1 cellular context compared by ENCODE assay signal in the genomic region with DNA sequence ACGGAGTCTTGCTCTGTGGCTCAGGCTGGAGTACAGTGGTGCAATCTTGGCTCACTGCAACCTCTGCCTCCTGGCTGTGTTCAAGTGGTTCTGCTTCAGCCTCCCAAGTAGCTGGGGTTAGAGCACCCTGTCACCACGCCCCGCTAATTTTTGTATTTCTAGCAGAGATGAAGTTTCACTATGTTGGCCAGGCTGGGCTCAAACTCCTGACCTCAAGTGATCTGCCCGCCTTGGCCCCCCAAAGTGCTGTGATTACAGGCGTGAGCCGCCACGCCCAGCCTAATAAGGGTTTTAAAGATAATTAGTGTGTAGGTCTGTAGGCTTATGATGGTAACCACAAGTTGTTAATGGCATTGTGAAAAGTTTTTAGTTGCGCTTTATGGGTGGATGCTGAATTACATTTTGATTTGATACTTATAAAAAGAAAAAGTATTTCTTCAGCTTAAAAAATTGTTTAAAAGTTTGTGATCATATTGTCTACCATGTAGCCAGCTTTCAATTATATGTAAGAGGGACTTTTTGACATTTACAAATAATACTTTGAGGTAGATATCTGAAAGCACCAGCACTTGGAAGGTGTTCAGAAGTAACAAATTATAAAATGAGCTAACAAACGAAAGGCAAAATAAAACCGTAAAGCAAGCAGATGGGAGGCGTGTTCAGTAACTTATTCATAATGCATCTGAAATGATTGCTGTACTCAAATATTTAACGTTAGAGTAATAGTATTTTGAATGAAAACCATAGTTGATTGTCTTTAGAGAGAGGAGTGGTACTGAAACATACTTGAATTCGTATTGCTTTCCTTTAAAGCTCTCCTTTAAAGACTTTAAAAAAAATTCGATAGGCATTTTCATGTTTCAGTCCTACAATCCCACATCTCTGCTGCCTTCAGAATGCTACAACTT.
TF ChIP-seq lines count a peak whose summit lies in the region.

No MANE protein-coding gene starts in this region.

TF ChIP-seq in GM23338, 12 proteins besides CTCF, POLR2A, EP300 and RAD21 (continued from another document):
- TF ChIP-seq, protein P1, sequence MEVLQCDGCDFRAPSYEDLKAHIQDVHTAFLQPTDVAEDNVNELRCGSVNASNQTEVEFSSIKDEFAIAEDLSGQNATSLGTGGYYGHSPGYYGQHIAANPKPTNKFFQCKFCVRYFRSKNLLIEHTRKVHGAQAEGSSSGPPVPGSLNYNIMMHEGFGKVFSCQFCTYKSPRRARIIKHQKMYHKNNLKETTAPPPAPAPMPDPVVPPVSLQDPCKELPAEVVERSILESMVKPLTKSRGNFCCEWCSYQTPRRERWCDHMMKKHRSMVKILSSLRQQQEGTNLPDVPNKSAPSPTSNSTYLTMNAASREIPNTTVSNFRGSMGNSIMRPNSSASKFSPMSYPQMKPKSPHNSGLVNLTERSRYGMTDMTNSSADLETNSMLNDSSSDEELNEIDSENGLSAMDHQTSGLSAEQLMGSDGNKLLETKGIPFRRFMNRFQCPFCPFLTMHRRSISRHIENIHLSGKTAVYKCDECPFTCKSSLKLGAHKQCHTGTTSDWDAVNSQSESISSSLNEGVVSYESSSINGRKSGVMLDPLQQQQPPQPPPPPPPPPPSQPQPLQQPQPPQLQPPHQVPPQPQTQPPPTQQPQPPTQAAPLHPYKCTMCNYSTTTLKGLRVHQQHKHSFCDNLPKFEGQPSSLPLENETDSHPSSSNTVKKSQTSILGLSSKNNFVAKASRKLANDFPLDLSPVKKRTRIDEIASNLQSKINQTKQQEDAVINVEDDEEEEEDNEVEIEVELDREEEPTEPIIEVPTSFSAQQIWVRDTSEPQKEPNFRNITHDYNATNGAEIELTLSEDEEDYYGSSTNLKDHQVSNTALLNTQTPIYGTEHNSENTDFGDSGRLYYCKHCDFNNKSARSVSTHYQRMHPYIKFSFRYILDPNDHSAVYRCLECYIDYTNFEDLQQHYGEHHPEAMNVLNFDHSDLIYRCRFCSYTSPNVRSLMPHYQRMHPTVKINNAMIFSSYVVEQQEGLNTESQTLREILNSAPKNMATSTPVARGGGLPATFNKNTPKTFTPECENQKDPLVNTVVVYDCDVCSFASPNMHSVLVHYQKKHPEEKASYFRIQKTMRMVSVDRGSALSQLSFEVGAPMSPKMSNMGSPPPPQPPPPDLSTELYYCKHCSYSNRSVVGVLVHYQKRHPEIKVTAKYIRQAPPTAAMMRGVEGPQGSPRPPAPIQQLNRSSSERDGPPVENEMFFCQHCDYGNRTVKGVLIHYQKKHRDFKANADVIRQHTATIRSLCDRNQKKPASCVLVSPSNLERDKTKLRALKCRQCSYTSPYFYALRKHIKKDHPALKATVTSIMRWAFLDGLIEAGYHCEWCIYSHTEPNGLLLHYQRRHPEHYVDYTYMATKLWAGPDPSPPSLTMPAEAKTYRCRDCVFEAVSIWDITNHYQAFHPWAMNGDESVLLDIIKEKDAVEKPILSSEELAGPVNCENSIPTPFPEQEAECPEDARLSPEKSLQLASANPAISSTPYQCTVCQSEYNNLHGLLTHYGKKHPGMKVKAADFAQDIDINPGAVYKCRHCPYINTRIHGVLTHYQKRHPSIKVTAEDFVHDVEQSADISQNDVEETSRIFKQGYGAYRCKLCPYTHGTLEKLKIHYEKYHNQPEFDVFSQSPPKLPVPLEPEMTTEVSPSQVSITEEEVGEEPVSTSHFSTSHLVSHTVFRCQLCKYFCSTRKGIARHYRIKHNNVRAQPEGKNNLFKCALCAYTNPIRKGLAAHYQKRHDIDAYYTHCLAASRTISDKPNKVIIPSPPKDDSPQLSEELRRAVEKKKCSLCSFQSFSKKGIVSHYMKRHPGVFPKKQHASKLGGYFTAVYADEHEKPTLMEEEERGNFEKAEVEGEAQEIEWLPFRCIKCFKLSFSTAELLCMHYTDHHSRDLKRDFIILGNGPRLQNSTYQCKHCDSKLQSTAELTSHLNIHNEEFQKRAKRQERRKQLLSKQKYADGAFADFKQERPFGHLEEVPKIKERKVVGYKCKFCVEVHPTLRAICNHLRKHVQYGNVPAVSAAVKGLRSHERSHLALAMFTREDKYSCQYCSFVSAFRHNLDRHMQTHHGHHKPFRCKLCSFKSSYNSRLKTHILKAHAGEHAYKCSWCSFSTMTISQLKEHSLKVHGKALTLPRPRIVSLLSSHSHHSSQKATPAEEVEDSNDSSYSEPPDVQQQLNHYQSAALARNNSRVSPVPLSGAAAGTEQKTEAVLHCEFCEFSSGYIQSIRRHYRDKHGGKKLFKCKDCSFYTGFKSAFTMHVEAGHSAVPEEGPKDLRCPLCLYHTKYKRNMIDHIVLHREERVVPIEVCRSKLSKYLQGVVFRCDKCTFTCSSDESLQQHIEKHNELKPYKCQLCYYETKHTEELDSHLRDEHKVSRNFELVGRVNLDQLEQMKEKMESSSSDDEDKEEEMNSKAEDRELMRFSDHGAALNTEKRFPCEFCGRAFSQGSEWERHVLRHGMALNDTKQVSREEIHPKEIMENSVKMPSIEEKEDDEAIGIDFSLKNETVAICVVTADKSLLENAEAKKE (CRISPR knock-in tag; IDR thresholded peaks at IDR 0.05) = no peak
